In genomic region chr2:96907405-96908041, GRCh38 we compare ENCODE assay signal across 9 cellular contexts. TPM values are rescaled to one million over a fixed set of nuclear protein-coding genes. Genes with fewer than 3 reads are reported as not detected.
A peak's percentile ranks its signal among the peaks of the same experiment; 100 is the strongest.
DNase-seq lines count a peak whose midpoint lies in the region; ATAC-seq and TF ChIP-seq lines count a peak whose summit lies in the region.
"Had no signal": no experiment of that assay in that cellular context is flagged by ENCODE, and none has a peak within 500 bp of the region (broad histone marks: within the 10 kb centered on the region; RNA-seq: fewer than 3 reads in every experiment).

No MANE protein-coding gene starts in this region.

- no peak overlapping the region for H3K27ac Mint-ChIP-seq in activated naive CD4-positive, alpha-beta T cell treated with anti-CD3 and anti-CD28 coated beads, Interleukin-2, amount 10 ng/mL, durations not matched to agents 7 days and 5 days
- H3K27ac Mint-ChIP-seq: activated T-cell treated with anti-CD3 and anti-CD28 coated beads, Interleukin-2, amount 50 U/mL, for 72 hours had no signal

- no peaks in the 10 kb centered on the region for H3K9me3 Mint-ChIP-seq in activated naive CD4-positive, alpha-beta T cell treated with anti-CD3 and anti-CD28 coated beads, Interleukin-2, amount 10 ng/mL, durations not matched to agents 7 days and 5 days
- H3K9me3 Mint-ChIP-seq: activated T-cell treated with anti-CD3 and anti-CD28 coated beads, Interleukin-2, amount 50 U/mL, for 72 hours had no signal

- intact Hi-C loops in PC-3 (cut with micrococcal nuclease): no loop called here
- intact Hi-C loops in thyroid gland (cut with DNase I): loop anchor here (5.0 kb wide), 1 partner anchor 45 kb away; no protein-coding TSS in a partner anchor

- H2AFZ ChIP-seq in PC-3 (ENCODE audit: low read length): no peak overlapping the region

- H3K36me3 ChIP-seq in PC-3 (ENCODE audit: low read depth, low read length) (no peaks in the 10 kb centered on the region), mesendoderm (ENCODE audit: control insufficient read depth, insufficient read depth, low read length) (no peaks in the 10 kb centered on the region), thyroid gland (no peaks in the 10 kb centered on the region)

- no peak overlapping the region for H3K4me2 ChIP-seq in PC-3 (ENCODE audit: low read length)
- H3K4me2 ChIP-seq in mesendoderm (ENCODE audit: low read length): no peak overlapping the region

- TF ChIP-seq CTCF in PC-3 (conservative IDR thresholded peaks at IDR 0.05; ENCODE audit: low read depth, low read length): no peak
- TF ChIP-seq CTCF in thyroid gland (IDR thresholded peaks at IDR 0.05): no peak

- no peak overlapping the region for H2BK15ac ChIP-seq in mesendoderm (replicated peaks; ENCODE audit: low read depth)

- TF ChIP-seq POLR2A in thyroid gland (IDR thresholded peaks at IDR 0.05): no peak

- POLR2A ChIA-PET in PC-3 (lab: Charles Lee; ENCODE audit: unreplicated experiment): no interaction called here

- H3K9me2 ChIP-seq in PC-3 (replicated peaks; ENCODE audit: low read length): no peaks in the 10 kb centered on the region

- H3K4me3 Mint-ChIP-seq in activated naive CD4-positive, alpha-beta T cell treated with anti-CD3 and anti-CD28 coated beads, Interleukin-2, amount 10 ng/mL, durations not matched to agents 7 days and 5 days: no peak overlapping the region
- H3K4me3 Mint-ChIP-seq: activated T-cell treated with anti-CD3 and anti-CD28 coated beads, Interleukin-2, amount 50 U/mL, for 72 hours had no signal

- WGBS in mesendoderm (ENCODE audit: extremely low coverage, insufficient coverage, low lambda C conversion rate): no CpG with 5 or more reads among the region's 15 CpGs
- 20 to 33% methylated on average over 7 to 15 of the region's 15 CpGs for WGBS in thyroid gland, 2 donors

- DNase-seq in PC-3 (no peak), mesendoderm (peak; percentile 91), thyroid gland (peak; percentile 72 to 74), NCI-H1105 treated with DMSO at 0.1 percent for 48 hours (lab: John Stamatoyannopoulos, UW) (no peak), activated gamma-delta T cell treated with Interleukin-2 at 50 U/mL for 16 hours (no peak)
- no peak for DNase-seq in activated naive CD4-positive, alpha-beta T cell treated with anti-CD3 and anti-CD28 coated beads, Interleukin-2, amount 10 ng/mL, durations not matched to agents 7 days and 5 days
- DNase-seq: activated T-cell treated with anti-CD3 and anti-CD28 coated beads, Interleukin-2, amount 50 U/mL, for 72 hours had no signal

- H3K4me1 ChIP-seq in PC-3 (ENCODE audit: insufficient read depth, low read length): no peaks in the 10 kb centered on the region
- peaks cover 4% of the 10 kb centered on the region for H3K4me1 ChIP-seq in mesendoderm (ENCODE audit: control insufficient read depth, low read depth, low read length)
- peaks cover 12 to 23% of the 10 kb centered on the region in 2 donors for H3K4me1 ChIP-seq in thyroid gland

- no peak overlapping the region for H2BK120ac ChIP-seq in mesendoderm (ENCODE audit: low read depth, low read length)

- ATAC-seq in PC-3: peak; percentile 43
- peak; percentile 75 for ATAC-seq in esophagus mucosa
- ATAC-seq in HG03025 (IDR thresholded peaks at IDR 0.05; ENCODE audit: low FRiP score, unreplicated experiment): no peak
- ATAC-seq: activated T-cell treated with anti-CD3 and anti-CD28 coated beads, Interleukin-2, amount 50 U/mL, for 72 hours had no signal

- CTCF ChIA-PET in PC-3 (lab: Charles Lee): no interaction called here
- CTCF ChIA-PET in activated naive CD4-positive, alpha-beta T cell treated with anti-CD3 and anti-CD28 coated beads, Interleukin-2, amount 10 ng/mL, durations not matched to agents 7 days and 5 days (lab: Charles Lee): no interaction called here

- peak overlapping the region; percentile 69 for H3K56ac ChIP-seq in mesendoderm (ENCODE audit: low read length)

- no peak overlapping the region for H2BK5ac ChIP-seq in mesendoderm (ENCODE audit: low read length)

- H3K4ac ChIP-seq in mesendoderm (ENCODE audit: low read depth, low read length): no peak overlapping the region

- H3K27ac ChIP-seq in PC-3 (ENCODE audit: low read length) (no peak overlapping the region), mesendoderm (ENCODE audit: low read depth, low read length) (peak overlapping the region; percentile 79), thyroid gland (peak overlapping the region; percentile 63 to 85 (median 84))

- no peaks in the 10 kb centered on the region for H4K20me1 ChIP-seq in PC-3 (ENCODE audit: low read length)

- H4K8ac ChIP-seq in mesendoderm (ENCODE audit: low read depth, low read length): no peak overlapping the region

- peak overlapping the region; percentile 18 for H3K18ac ChIP-seq in mesendoderm (ENCODE audit: low read length)

- H3K23ac ChIP-seq in mesendoderm (ENCODE audit: low read length): no peak overlapping the region

- H4K5ac ChIP-seq in mesendoderm (ENCODE audit: low read length): no peak overlapping the region

- H3K27me3 ChIP-seq in PC-3 (ENCODE audit: low read length) (no peaks in the 10 kb centered on the region), mesendoderm (ENCODE audit: insufficient read depth, low read length, poor library complexity) (no peaks in the 10 kb centered on the region), thyroid gland (no peaks in the 10 kb centered on the region)

- H3K4me1 Mint-ChIP-seq in activated naive CD4-positive, alpha-beta T cell treated with anti-CD3 and anti-CD28 coated beads, Interleukin-2, amount 10 ng/mL, durations not matched to agents 7 days and 5 days: peaks cover 22% of the 10 kb centered on the region

- no peaks in the 10 kb centered on the region for H3K9me3 ChIP-seq in PC-3 (ENCODE audit: low read length)
- no peaks in the 10 kb centered on the region for H3K9me3 ChIP-seq in thyroid gland

- no peaks in the 10 kb centered on the region for H3F3A ChIP-seq in PC-3 (ENCODE audit: low read length, unreplicated experiment)

- no TSS peak for BruUV-seq in PC-3 (replicated peaks; lab: Mats Ljungman, UMichigan)

- H3K79me2 ChIP-seq in PC-3 (ENCODE audit: low read length): no peaks in the 10 kb centered on the region
- no peaks in the 10 kb centered on the region for H3K79me2 ChIP-seq in mesendoderm (ENCODE audit: control insufficient read depth, insufficient read depth, low read length)

- H3K36me3 Mint-ChIP-seq in activated naive CD4-positive, alpha-beta T cell treated with anti-CD3 and anti-CD28 coated beads, Interleukin-2, amount 10 ng/mL, durations not matched to agents 7 days and 5 days: no peaks in the 10 kb centered on the region

- no peaks in the 10 kb centered on the region for H3K79me1 ChIP-seq in mesendoderm (ENCODE audit: low read length)

- H3K9ac ChIP-seq in PC-3 (ENCODE audit: low read length): no peak overlapping the region
- peak overlapping the region; percentile 24 for H3K9ac ChIP-seq in mesendoderm (ENCODE audit: low read length)

- H2AK5ac ChIP-seq in mesendoderm (ENCODE audit: low read length): no peak overlapping the region

- H3K4me3 ChIP-seq in PC-3 (ENCODE audit: low read length) (no peak overlapping the region), mesendoderm (ENCODE audit: low read length) (no peak overlapping the region), thyroid gland (replicated peaks in 1 of 3) (no peak overlapping the region)

- peaks cover 40% of the 10 kb centered on the region for H3K27me3 Mint-ChIP-seq in activated naive CD4-positive, alpha-beta T cell treated with anti-CD3 and anti-CD28 coated beads, Interleukin-2, amount 10 ng/mL, durations not matched to agents 7 days and 5 days

RNA-seq across cellular contexts. Expression of gene SEMA4C, which starts 37.6 kb away (rescaled TPM):
- 20.6 and 29.8 TPM in 2 replicates for total RNA-seq in PC-3 (2014; rRNA removed)
- total RNA-seq in esophagus mucosa: 14.9 TPM
- polyA plus RNA-seq in mesendoderm (2013, experiment 1 of 2): 32.1 TPM
- 31.2 TPM for polyA plus RNA-seq in mesendoderm (2013, experiment 2 of 2)
- total RNA-seq in thyroid gland: 10 to 100 TPM; 14.5 to 21.7 (median 19.3) TPM

RNA-seq across cellular contexts. Expression of gene ANKRD39, which starts 49.7 kb away (rescaled TPM):
- total RNA-seq in PC-3 (2014; rRNA removed) (24.5 and 29.4 TPM in 2 replicates), esophagus mucosa (7.8 TPM), thyroid gland (10 to 100 TPM; 11.6 to 25.7 (median 14.1) TPM)
- polyA plus RNA-seq in mesendoderm (2013, experiment 1 of 2): 14.2 TPM
- 13.8 TPM for polyA plus RNA-seq in mesendoderm (2013, experiment 2 of 2)

Comparison
In these comparisons a context has a peak if more than half of its experiments do, and no peak if none do; other contexts are left out.
1. DNase-seq: peak in mesendoderm (single experiment) and thyroid gland (2 of 2); none in PC-3 (single experiment), NCI-H1105 treated with DMSO at 0.1 percent for 48 hours (single experiment), activated naive CD4-positive, alpha-beta T cell treated with anti-CD3 and anti-CD28 coated beads, Interleukin-2, amount 10 ng/mL, durations not matched to agents 7 days and 5 days (single experiment) and activated gamma-delta T cell treated with Interleukin-2 at 50 U/mL for 16 hours (single experiment).